Comparison of ENCODE assay signal across 8 cellular contexts in the genomic region with DNA sequence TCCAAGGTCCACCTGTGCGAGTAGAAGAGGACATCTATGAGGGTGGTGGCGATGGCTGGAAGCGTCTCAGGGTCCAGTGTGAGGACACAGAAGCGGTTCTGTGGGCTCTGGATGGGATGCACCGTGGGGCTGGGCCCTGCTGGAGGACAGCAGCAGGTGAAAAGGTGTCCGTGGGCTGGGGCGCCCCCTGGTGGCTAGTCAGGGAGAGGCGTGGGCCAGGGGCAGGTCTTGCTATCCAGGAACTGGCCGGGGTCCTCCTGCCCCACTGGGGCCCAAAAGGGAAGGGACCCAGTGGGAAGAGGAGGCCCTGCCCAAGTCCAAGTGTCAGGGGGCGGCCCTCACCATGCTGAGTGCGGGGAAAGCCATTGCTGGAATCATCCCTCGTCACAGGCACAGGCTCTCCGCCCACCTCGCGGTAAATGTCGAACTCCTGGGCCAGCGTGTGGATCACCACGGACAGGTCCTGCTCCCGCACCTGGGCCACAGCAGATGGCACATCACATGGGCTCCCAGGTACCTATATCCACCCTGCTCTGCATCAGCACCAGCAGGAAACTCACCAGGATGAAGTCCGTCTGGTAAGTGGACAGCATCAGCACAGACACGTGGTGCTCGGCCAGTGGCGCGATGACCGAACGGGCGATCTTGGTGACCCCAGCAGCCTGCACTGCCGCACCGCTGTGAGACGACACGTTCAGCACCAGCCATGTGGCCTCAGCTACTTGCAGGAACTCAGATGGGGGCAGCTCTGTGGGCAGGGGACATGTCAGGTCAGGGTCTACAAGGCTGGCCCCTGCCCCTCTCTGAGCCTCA. TPM values are rescaled to one million over a fixed set of nuclear protein-coding genes. Genes with fewer than 3 reads are reported as not detected.
DNase-seq lines count a peak whose midpoint lies in the region; ATAC-seq, FAIRE-seq and TF ChIP-seq lines count a peak whose summit lies in the region.

No MANE protein-coding gene starts in this region.

- in situ Hi-C loops in IMR-90 (cut with MboI; ENCODE audit: low sequenced_read_pairs) = no loop called here

- H3K9ac ChIP-seq in IMR-90 (ENCODE audit: low read depth, low read length) (no peak overlapping the region), adipocyte (ENCODE audit: low read length) (no peak overlapping the region)

- H3K9me3 Mint-ChIP-seq in T-helper 1 cell treated with Interleukin-12 subunit alpha and Interleukin-12 subunit beta and Interleukin-4 antibody, amounts not matched to agents 30 μg/mL and 1 μg/mL, for 36 hours = no peaks in the 10 kb centered on the region

- no peak for FAIRE-seq in H54 (lab: Jason Lieb, UNC)

- no peak for ATAC-seq in IMR-90 (ENCODE audit: low read depth)

- H3K4ac ChIP-seq in IMR-90 (ENCODE audit: low read depth, low read length) = no peak overlapping the region

- peaks cover 6% of the 10 kb centered on the region for H3K9me1 ChIP-seq in IMR-90 (ENCODE audit: insufficient read depth, low read length)

- intact Hi-C loops in IMR-90 (cut with micrococcal nuclease) = no loop called here

- BruUV-seq in IMR-90 (replicated peaks; lab: Mats Ljungman, UMichigan) = no TSS peak

- H3K36me3 ChIP-seq in IMR-90 (ENCODE audit: control insufficient read depth, insufficient read depth, low read length) = peaks cover 29% of the 10 kb centered on the region
- peaks cover 16% of the 10 kb centered on the region for H3K36me3 ChIP-seq in adipocyte (ENCODE audit: control insufficient read depth, insufficient read depth, low read length, severe bottlenecking)

- H3K4me3 Mint-ChIP-seq in T-helper 1 cell treated with Interleukin-12 subunit alpha and Interleukin-12 subunit beta and Interleukin-4 antibody, amounts not matched to agents 30 μg/mL and 1 μg/mL, for 36 hours = no peak overlapping the region

- H3K27ac Mint-ChIP-seq in T-helper 1 cell treated with Interleukin-12 subunit alpha and Interleukin-12 subunit beta and Interleukin-4 antibody, amounts not matched to agents 30 μg/mL and 1 μg/mL, for 36 hours = peak overlapping the region; percentile 52

- peaks cover 15% of the 10 kb centered on the region for H4K20me1 ChIP-seq in IMR-90 (ENCODE audit: insufficient read depth, low read length)

- H2BK15ac ChIP-seq in IMR-90 (ENCODE audit: low read depth, low read length) = no peak overlapping the region

- H3K9me3 ChIP-seq in IMR-90 (ENCODE audit: control insufficient read depth, insufficient read depth, low read length) = no peaks in the 10 kb centered on the region
- no peaks in the 10 kb centered on the region for H3K9me3 ChIP-seq in adipocyte (ENCODE audit: control insufficient read depth, low read length)

- H4K8ac ChIP-seq in IMR-90 (ENCODE audit: low read depth in 2 of 2, low read length in 2 of 2) = no peak overlapping the region

- no peak overlapping the region for H3K23ac ChIP-seq in IMR-90 (ENCODE audit: low read depth, low read length)

- peak; percentile 88 for DNase-seq in D341Med (ENCODE audit: low spot score)
- peak; percentile 46 for DNase-seq in IMR-90
- peak; percentile 62 for DNase-seq in adipocyte (ENCODE audit: low read depth)
- peak; percentile 42 for DNase-seq in iris pigment epithelial cell (ENCODE audit: low read depth)
- DNase-seq in stimulated activated CD4-positive, alpha-beta T cell treated with anti-CD3 and anti-CD28 coated beads, Interleukin-2, amount 100 ng/mL, for 48 hours = peak; percentile 93
- no peak for DNase-seq in NCI-H226
- DNase-seq in H54 (ENCODE audit: insufficient read length, low spot score) = no peak

- no peak overlapping the region for H2BK20ac ChIP-seq in IMR-90 (ENCODE audit: low read depth, low read length)

- H3K18ac ChIP-seq in IMR-90 (ENCODE audit: low read depth, low read length) = no peak overlapping the region

- POLR2A ChIA-PET in IMR-90 (lab: Charles Lee; ENCODE audit: unreplicated experiment) = interaction anchor here (0.8 to 1.1 kb wide), 2 partner anchors 25 to 100 kb away, joined by 4 to 5 read pairs; partner anchors contain the start of gene RNF215

- H3K14ac ChIP-seq in IMR-90 (replicated peaks; ENCODE audit: low read depth, low read length) = no peak overlapping the region

- H3K27me3 ChIP-seq in IMR-90 (ENCODE audit: control insufficient read depth, insufficient read depth, low read length) (no peaks in the 10 kb centered on the region), adipocyte (replicated peaks; ENCODE audit: control insufficient read depth, insufficient read depth, low read length) (no peaks in the 10 kb centered on the region)

- no peak overlapping the region for H2BK120ac ChIP-seq in IMR-90 (ENCODE audit: low read depth, low read length)

- H3K4me3 ChIP-seq in IMR-90 (ENCODE audit: insufficient read depth, low read depth, low read length) (no peak overlapping the region), adipocyte (ENCODE audit: low read length) (no peak overlapping the region)

- CTCF ChIA-PET in IMR-90 (lab: Yijun Ruan, JAX) = interaction anchor here (0.9 to 1.4 kb wide), 5 partner anchors 21 to 94 kb away, joined by 3 to 6 read pairs (median 5); no protein-coding TSS in a partner anchor

- H3K79me1 ChIP-seq in IMR-90 (ENCODE audit: low read depth in 1 of 2, low read length in 2 of 2) = peaks cover 0 to 14% of the 10 kb centered on the region in 2 experiments; a peak in 3 of 4 replicates

- no peak overlapping the region for H4K91ac ChIP-seq in IMR-90 (ENCODE audit: insufficient read depth, low read depth, low read length)

- H2BK5ac ChIP-seq in IMR-90 (ENCODE audit: low read depth, low read length, poor library complexity, severe bottlenecking) = no peak overlapping the region

- TF ChIP-seq POLR2A in IMR-90 (IDR thresholded peaks at IDR 0.05; ENCODE audit: low read depth, low read length) = peak; percentile 39; the same call in 1 of the 2 replicates
- no peak for TF ChIP-seq POLR2A in H54 (IDR thresholded peaks at IDR 0.05; ENCODE audit: low read depth, low read length)

- TF ChIP-seq RAD21 in IMR-90 (IDR thresholded peaks at IDR 0.05; ENCODE audit: low read length) = peak; percentile 81

- H2AFZ ChIP-seq in IMR-90 (replicated peaks; ENCODE audit: low read length, poor library complexity) = peak overlapping the region; percentile 19

- dilution Hi-C loops in IMR-90 (cut with HindIII; ENCODE audit: low sequenced_read_pairs, unreplicated experiment) = no loop called here

- H2AK9ac ChIP-seq in IMR-90 (replicated peaks; ENCODE audit: low read depth, low read length, poor library complexity) = peak overlapping the region; percentile 74

- peaks cover 20% of the 10 kb centered on the region; the same call in 1 of the 2 replicates for H3K4me1 ChIP-seq in IMR-90 (ENCODE audit: control insufficient read depth, insufficient read depth, low read length)
- H3K4me1 ChIP-seq in adipocyte (ENCODE audit: control insufficient read depth, insufficient read depth, low read length) = peaks cover 34% of the 10 kb centered on the region

- peak; percentile 75 for TF ChIP-seq CTCF in IMR-90 (conservative IDR thresholded peaks at IDR 0.05; ENCODE audit: low read depth, low read length)

- H3K36me3 Mint-ChIP-seq in T-helper 1 cell treated with Interleukin-12 subunit alpha and Interleukin-12 subunit beta and Interleukin-4 antibody, amounts not matched to agents 30 μg/mL and 1 μg/mL, for 36 hours (ENCODE audit: low read depth) = peaks cover 11% of the 10 kb centered on the region

- H3K27me3 Mint-ChIP-seq in T-helper 1 cell treated with Interleukin-12 subunit alpha and Interleukin-12 subunit beta and Interleukin-4 antibody, amounts not matched to agents 30 μg/mL and 1 μg/mL, for 36 hours (ENCODE audit: low read depth) = no peaks in the 10 kb centered on the region

- H4K5ac ChIP-seq in IMR-90 (ENCODE audit: low read depth, low read length) = no peak overlapping the region

- WGBS in IMR-90 (ENCODE audit: extremely low coverage in 2 of 2, insufficient read length in 1 of 2), 2 experiments = 84% methylated on average over 11 of the region's 31 CpGs; no CpG with 5 or more reads in 1 of the 2 experiments

- no peak overlapping the region for H3K27ac ChIP-seq in IMR-90 (ENCODE audit: insufficient read depth, low read length)

- peaks cover 50% of the 10 kb centered on the region for H3K4me1 Mint-ChIP-seq in T-helper 1 cell treated with Interleukin-12 subunit alpha and Interleukin-12 subunit beta and Interleukin-4 antibody, amounts not matched to agents 30 μg/mL and 1 μg/mL, for 36 hours (ENCODE audit: low read depth)

- no peak overlapping the region for H3K4me2 ChIP-seq in IMR-90 (ENCODE audit: low read depth, low read length)

- no peak overlapping the region for H3K56ac ChIP-seq in IMR-90 (ENCODE audit: extremely low read depth, insufficient read depth, low read length)

- H2AK5ac ChIP-seq in IMR-90 (ENCODE audit: low read depth, low read length) = peak overlapping the region; percentile 83

TF ChIP-seq in IMR-90, 13 proteins besides CTCF, POLR2A, EP300 and RAD21 (continues in another document):
- TF ChIP-seq SMC3 (IDR thresholded peaks at IDR 0.05; ENCODE audit: low read depth, low read length) (peak; percentile 65), ELK1 (IDR thresholded peaks at IDR 0.05; ENCODE audit: borderline replicate concordance, low read depth, low read length) (no peak), CEBPB (IDR thresholded peaks at IDR 0.05; ENCODE audit: low read depth, low read length) (no peak)

RNA-seq across cellular contexts. Expression of gene CASTOR1, which starts 2.3 kb away (rescaled TPM):
- total RNA-seq in IMR-90 (2012; rRNA removed) = 10.6 and 11.7 TPM in 2 replicates
- polyA plus RNA-seq in IMR-90 (2012; rRNA removed) = 23.5 and 26.9 TPM in 2 replicates
- polyA plus RNA-seq in IMR-90 (2012; cell fraction: cytosol; rRNA removed) = 11.4 and 33.1 TPM in 2 replicates
- polyA plus RNA-seq in IMR-90 (2012; cell fraction: nucleus; rRNA removed; ENCODE audit: low replicate concordance) = 55.8 and 106 TPM in 2 replicates

RNA-seq across cellular contexts. Expression of gene OSM, which starts 20.4 kb away (rescaled TPM):
- not detected in 2 replicates for total RNA-seq in IMR-90 (2012; rRNA removed)
- not detected in 2 replicates for polyA plus RNA-seq in IMR-90 (2012; rRNA removed)
- 0.07 TPM in 1 of 2 replicates, not detected in the other for polyA plus RNA-seq in IMR-90 (2012; cell fraction: cytosol; rRNA removed)
- 0.42 and 0.81 TPM in 2 replicates for polyA plus RNA-seq in IMR-90 (2012; cell fraction: nucleus; rRNA removed; ENCODE audit: low replicate concordance)

RNA-seq across cellular contexts. Expression of gene TBC1D10A, which starts 39.7 kb away (rescaled TPM):
- total RNA-seq in IMR-90 (2012; rRNA removed) = 16.3 and 18.9 TPM in 2 replicates
- 33.1 and 34.4 TPM in 2 replicates for polyA plus RNA-seq in IMR-90 (2012; rRNA removed)
- polyA plus RNA-seq in IMR-90 (2012; cell fraction: cytosol; rRNA removed) = 22.6 and 33.5 TPM in 2 replicates
- polyA plus RNA-seq in IMR-90 (2012; cell fraction: nucleus; rRNA removed; ENCODE audit: low replicate concordance) = 55.4 and 88.5 TPM in 2 replicates

RNA-seq across cellular contexts. Expression of gene LIF, which starts 40.5 kb away (rescaled TPM):
- 79.4 and 130 TPM in 2 replicates for total RNA-seq in IMR-90 (2012; rRNA removed)
- 203 and 214 TPM in 2 replicates for polyA plus RNA-seq in IMR-90 (2012; rRNA removed)
- 41.6 and 110 TPM in 2 replicates for polyA plus RNA-seq in IMR-90 (2012; cell fraction: cytosol; rRNA removed)
- 1,609 and 2,085 TPM in 2 replicates for polyA plus RNA-seq in IMR-90 (2012; cell fraction: nucleus; rRNA removed; ENCODE audit: low replicate concordance)

Comparison
In these comparisons a context has a peak if more than half of its experiments do, and no peak if none do; other contexts are left out.
1. DNase-seq: peak in D341Med (single experiment), IMR-90 (single experiment), adipocyte (single experiment), iris pigment epithelial cell (single experiment) and stimulated activated CD4-positive, alpha-beta T cell treated with anti-CD3 and anti-CD28 coated beads, Interleukin-2, amount 100 ng/mL, for 48 hours (2 of 2); none in NCI-H226 (single experiment) and H54 (single experiment).